In genomic region chr2:112185131-112185530, GRCh38 we compare ENCODE assay signal across 28 cellular contexts. TPM values are rescaled to one million over a fixed set of nuclear protein-coding genes. Genes with fewer than 3 reads are reported as not detected.
DNase-seq lines count a peak whose midpoint lies in the region; ATAC-seq, FAIRE-seq and TF ChIP-seq lines count a peak whose summit lies in the region.
"Had no signal": no experiment of that assay in that cellular context is flagged by ENCODE, and none has a peak within 500 bp of the region (broad histone marks: within the 10 kb centered on the region; RNA-seq: fewer than 3 reads in every experiment).

No MANE protein-coding gene starts in this region.

- DNase-seq in activated T-cell treated with anti-CD3 and anti-CD28 coated beads, Interleukin-2, amount 50 U/mL, for 24 hours, result no peak
- no peak for DNase-seq in activated T-cell treated with anti-CD3 and anti-CD28 coated beads, Interleukin-2, amount 50 U/mL, for 4 hours
- DNase-seq in CD8-positive, alpha-beta T cell, result no peak
- DNase-seq in bronchial epithelial cell (ENCODE audit: low read depth) (no peak), type B pancreatic cell (ENCODE audit: extremely low spot score, unreplicated experiment) (peak; percentile 50)
- DNase-seq: activated CD4-positive, CD25-positive, alpha-beta regulatory T cell treated with anti-CD3 and anti-CD28 coated beads, Interleukin-2, amount 50 U/mL, for 72 hours; activated T-cell treated with anti-CD3 and anti-CD28 coated beads, Interleukin-2, amount 50 U/mL, for 72 hours; Caco-2; DMS53; effector CD8-positive, alpha-beta T cell; immature natural killer cell; left colon; mucosa of descending colon; NCI-H2081; NCI-H69; substantia nigra; upper lobe of right lung had no signal

- peaks cover 6% of the 10 kb centered on the region for H3K9me3 Mint-ChIP-seq in activated T-cell treated with anti-CD3 and anti-CD28 coated beads, Interleukin-2, amount 50 U/mL, for 24 hours
- no peaks in the 10 kb centered on the region for H3K9me3 Mint-ChIP-seq in activated T-cell treated with anti-CD3 and anti-CD28 coated beads, Interleukin-2, amount 50 U/mL, for 4 hours
- no peaks in the 10 kb centered on the region for H3K9me3 Mint-ChIP-seq in CD8-positive, alpha-beta T cell
- no peaks in the 10 kb centered on the region for H3K9me3 Mint-ChIP-seq in type B pancreatic cell
- H3K9me3 Mint-ChIP-seq: immature natural killer cell; stimulated activated effector memory CD8-positive, alpha-beta T cell treated with anti-CD3 and anti-CD28 coated beads, Interleukin-12 subunit alpha, Interleukin-12 subunit beta, amount 100 ng/mL, for 72 hours had no signal

- no peak overlapping the region for H3K4me3 ChIP-seq in CD8-positive, alpha-beta T cell (ENCODE audit: low read depth, low read length)
- H3K4me3 ChIP-seq in bronchial epithelial cell (ENCODE audit: low read depth, low read length), result no peak overlapping the region
- H3K4me3 ChIP-seq: coronary artery, HAP-1, mucosa of descending colon, upper lobe of right lung had no signal

- ATAC-seq in activated T-cell treated with anti-CD3 and anti-CD28 coated beads, Interleukin-2, amount 50 U/mL, for 4 hours, result no peak
- no peak for ATAC-seq in CD8-positive, alpha-beta T cell
- no peak for ATAC-seq in HG02623 (IDR thresholded peaks at IDR 0.05; ENCODE audit: unreplicated experiment)
- ATAC-seq in GM21423 (IDR thresholded peaks at IDR 0.05; ENCODE audit: unreplicated experiment), result no peak
- ATAC-seq: activated T-cell treated with anti-CD3 and anti-CD28 coated beads, Interleukin-2, amount 50 U/mL, for 72 hours; left colon; mucosa of descending colon; Right ventricle myocardium inferior; SK-N-SH treated with all-trans-retinoic acid at 6 μM for 48 hours; stimulated activated effector memory CD8-positive, alpha-beta T cell treated with anti-CD3 and anti-CD28 coated beads, Interleukin-12 subunit alpha, Interleukin-12 subunit beta, amount 100 ng/mL, for 72 hours; upper lobe of right lung had no signal

- FAIRE-seq in bronchial epithelial cell (lab: Jason Lieb, UNC), result peak; percentile 28
- FAIRE-seq: astrocyte, GM12892 had no signal

- peaks cover 60% of the 10 kb centered on the region for H3K36me3 Mint-ChIP-seq in activated T-cell treated with anti-CD3 and anti-CD28 coated beads, Interleukin-2, amount 50 U/mL, for 24 hours (ENCODE audit: low read depth)
- H3K36me3 Mint-ChIP-seq in activated T-cell treated with anti-CD3 and anti-CD28 coated beads, Interleukin-2, amount 50 U/mL, for 4 hours (ENCODE audit: insufficient read depth), result peaks cover 14% of the 10 kb centered on the region
- no peaks in the 10 kb centered on the region for H3K36me3 Mint-ChIP-seq in CD8-positive, alpha-beta T cell
- H3K36me3 Mint-ChIP-seq in type B pancreatic cell, result no peaks in the 10 kb centered on the region

- peaks cover 42% of the 10 kb centered on the region for H3K4me1 ChIP-seq in CD8-positive, alpha-beta T cell (ENCODE audit: insufficient read depth, low read length)
- H3K4me1 ChIP-seq: Caco-2, HAP-1, upper lobe of right lung had no signal

- H3K9me3 ChIP-seq in CD8-positive, alpha-beta T cell (ENCODE audit: low read length), result no peaks in the 10 kb centered on the region
- H3K9me3 ChIP-seq: Caco-2, HAP-1, mucosa of descending colon, upper lobe of right lung had no signal

- CTCF ChIA-PET in CD8-positive, alpha-beta T cell (lab: Charles Lee), result no interaction called here

- TF ChIP-seq CTCF in CD8-positive, alpha-beta T cell (IDR thresholded peaks at IDR 0.05), result no peak
- TF ChIP-seq CTCF in bronchial epithelial cell (IDR thresholded peaks at IDR 0.05; ENCODE audit: insufficient read depth, low read length, severe bottlenecking), result no peak
- no peak for TF ChIP-seq CTCF in type B pancreatic cell (conservative IDR thresholded peaks at IDR 0.05)

- H3K27me3 ChIP-seq in CD8-positive, alpha-beta T cell (ENCODE audit: insufficient read depth, low read length), result no peaks in the 10 kb centered on the region
- H3K27me3 ChIP-seq in bronchial epithelial cell (ENCODE audit: control insufficient read depth, insufficient read depth, low read length), result peaks cover 8% of the 10 kb centered on the region

- peaks cover 86% of the 10 kb centered on the region for H3K4me1 Mint-ChIP-seq in activated T-cell treated with anti-CD3 and anti-CD28 coated beads, Interleukin-2, amount 50 U/mL, for 24 hours (ENCODE audit: low read depth)
- peaks cover 85% of the 10 kb centered on the region for H3K4me1 Mint-ChIP-seq in activated T-cell treated with anti-CD3 and anti-CD28 coated beads, Interleukin-2, amount 50 U/mL, for 4 hours (ENCODE audit: low read depth)
- peaks cover 70% of the 10 kb centered on the region for H3K4me1 Mint-ChIP-seq in CD8-positive, alpha-beta T cell (ENCODE audit: low read depth)
- H3K4me1 Mint-ChIP-seq in type B pancreatic cell (ENCODE audit: unreplicated experiment), result no peaks in the 10 kb centered on the region

- H3K27me3 Mint-ChIP-seq in activated T-cell treated with anti-CD3 and anti-CD28 coated beads, Interleukin-2, amount 50 U/mL, for 24 hours, result no peaks in the 10 kb centered on the region
- H3K27me3 Mint-ChIP-seq in activated T-cell treated with anti-CD3 and anti-CD28 coated beads, Interleukin-2, amount 50 U/mL, for 4 hours (ENCODE audit: low read depth), result peaks cover 2% of the 10 kb centered on the region
- peaks cover 6% of the 10 kb centered on the region for H3K27me3 Mint-ChIP-seq in CD8-positive, alpha-beta T cell (ENCODE audit: low read depth)
- peaks cover 13% of the 10 kb centered on the region for H3K27me3 Mint-ChIP-seq in type B pancreatic cell

- intact Hi-C loops in CD8-positive, alpha-beta T cell (cut with DNase I, micrococcal nuclease), result loop anchor here (5.0 to 10.0 kb wide), 4 partner anchors 128 to 990 kb away; partner anchors contain the start of genes TMEM87B (in 2 of the 2), CHCHD5 (in 1 of the 2), POLR1B (in 1 of the 2) and PSD4 (in 1 of the 2)

- H3K27ac Mint-ChIP-seq in activated T-cell treated with anti-CD3 and anti-CD28 coated beads, Interleukin-2, amount 50 U/mL, for 24 hours, result peak overlapping the region; percentile 79
- peak overlapping the region; percentile 84 for H3K27ac Mint-ChIP-seq in CD8-positive, alpha-beta T cell
- H3K27ac Mint-ChIP-seq in type B pancreatic cell, result no peak overlapping the region
- H3K27ac Mint-ChIP-seq: immature natural killer cell, nephron had no signal

- POLR2A ChIA-PET in CD8-positive, alpha-beta T cell (lab: Charles Lee), result interaction anchor here (1.0 kb wide), 1 partner anchor 461 kb away, joined by 6 read pairs; the partner anchor contains the start of gene SLC20A1

- no peak overlapping the region for H3K27ac ChIP-seq in CD8-positive, alpha-beta T cell (ENCODE audit: low read depth, low read length)
- H3K27ac ChIP-seq: coronary artery, KMS-11, upper lobe of right lung had no signal

- no peaks in the 10 kb centered on the region for H3K36me3 ChIP-seq in CD8-positive, alpha-beta T cell (ENCODE audit: insufficient read depth, low read length)
- no peaks in the 10 kb centered on the region for H3K36me3 ChIP-seq in bronchial epithelial cell (ENCODE audit: control insufficient read depth, insufficient read depth, low read length)
- H3K36me3 ChIP-seq: HAP-1, upper lobe of right lung had no signal

- H3K4me3 Mint-ChIP-seq in activated T-cell treated with anti-CD3 and anti-CD28 coated beads, Interleukin-2, amount 50 U/mL, for 24 hours, result no peak overlapping the region
- no peak overlapping the region for H3K4me3 Mint-ChIP-seq in activated T-cell treated with anti-CD3 and anti-CD28 coated beads, Interleukin-2, amount 50 U/mL, for 4 hours
- no peak overlapping the region for H3K4me3 Mint-ChIP-seq in CD8-positive, alpha-beta T cell
- no peak overlapping the region for H3K4me3 Mint-ChIP-seq in type B pancreatic cell
- H3K4me3 Mint-ChIP-seq: immature natural killer cell; nephron; stimulated activated effector memory CD8-positive, alpha-beta T cell treated with anti-CD3 and anti-CD28 coated beads, Interleukin-12 subunit alpha, Interleukin-12 subunit beta, amount 100 ng/mL, for 72 hours had no signal

RNA-seq across cellular contexts. Expression of gene FBLN7, which starts 46.9 kb away (rescaled TPM):
- total RNA-seq in activated T-cell treated with anti-CD3 and anti-CD28 coated beads, Interleukin-2, amount 50 U/mL, for 4 hours, result 10 to 100 TPM; 21.8 to 24.3 (median 23.4) TPM
- total RNA-seq in CD8-positive, alpha-beta T cell, result 1 to 10 TPM; 2.1 to 2.5 TPM
- total RNA-seq in bronchial epithelial cell, result under 0.01 and 0.13 TPM in 2 replicates
- 4.2 and 9.5 TPM in 2 replicates for total RNA-seq in type B pancreatic cell (ENCODE audit: low replicate concordance)
- total RNA-seq: astrocyte had no signal
